ENCODE assay signal across 8 cellular contexts in genomic region chr6:31806470-31807272, GRCh38. TPM values are rescaled to one million over a fixed set of nuclear protein-coding genes. Genes with fewer than 3 reads are reported as not detected.
DNase-seq lines count a peak whose midpoint lies in the region; ATAC-seq, FAIRE-seq and TF ChIP-seq lines count a peak whose summit lies in the region.

Gene LSM2, minus strand, starts transcription at chr6:31806966. Its CDS starts 209 bp downstream, at chr6:31806757.

- no peaks in the 10 kb centered on the region for H3F3A ChIP-seq in OCI-LY1 (ENCODE audit: insufficient read depth, low read length)

- H3K9ac ChIP-seq in OCI-LY1 (ENCODE audit: low read length) (peak within 1 kb of the TSS; percentile 98), endothelial cell of umbilical vein (replicated peaks; ENCODE audit: extremely low read depth, insufficient read depth, low read length) (peak within 1 kb of the TSS; percentile 87)

- DNase-seq in D721Med (ENCODE audit: insufficient read length, low spot score) (peak; percentile 89), HuH-7 (ENCODE audit: low spot score) (peak; percentile 95), activated T-cell treated with anti-CD3 and anti-CD28 coated beads for 1 hour (ENCODE audit: low read depth) (peak; percentile 96), endothelial cell of umbilical vein (ENCODE audit: low read depth, low spot score) (peak; percentile 98)
- DNase-seq in stimulated activated CD8-positive, alpha-beta memory T cell treated with anti-CD3 and anti-CD28 coated beads, Interleukin-4, amount 100 ng/mL, for 1 hour (ENCODE audit: low read depth in 2 of 2, low spot score in 1 of 2) = peak; percentile 84 to 93

- H3K9me2 ChIP-seq in OCI-LY1 (ENCODE audit: low read depth, low read length) = no peaks in the 10 kb centered on the region

- peak within 1 kb of the TSS; percentile 93 for H3K4me3 ChIP-seq in OCI-LY1 (ENCODE audit: low read depth, low read length, poor library complexity, severe bottlenecking)
- H3K4me3 ChIP-seq in endothelial cell of umbilical vein (replicated peaks in 1 of 3; ENCODE audit: insufficient read depth in 1 of 3, low read depth in 1 of 3, low read length in 3 of 3) = peak within 1 kb of the TSS; percentile 77 to 88 (median 87)
- peak within 1 kb of the TSS; percentile 79 for H3K4me3 ChIP-seq in mononuclear cell (ENCODE audit: low read length)

- H3K79me2 ChIP-seq in OCI-LY1 (ENCODE audit: insufficient read depth, low read length) = peaks cover 9% of the 10 kb centered on the region
- H3K79me2 ChIP-seq in endothelial cell of umbilical vein (ENCODE audit: control insufficient read depth, insufficient read depth, low read length) = peaks cover 24% of the 10 kb centered on the region

- peak; percentile 82 for ATAC-seq in GM21447 (IDR thresholded peaks at IDR 0.05; ENCODE audit: unreplicated experiment)

- TF ChIP-seq POLR2A in endothelial cell of umbilical vein (IDR thresholded peaks at IDR 0.05; ENCODE audit: low read depth, low read length) = peak; percentile 94

- no peak for FAIRE-seq in D721Med (lab: Jason Lieb, UNC)
- peak; percentile 98 for FAIRE-seq in endothelial cell of umbilical vein (lab: Jason Lieb, UNC)

- H3K9me1 ChIP-seq in endothelial cell of umbilical vein (replicated peaks; ENCODE audit: control insufficient read depth, extremely low read depth, insufficient read depth, low read length) = no peaks in the 10 kb centered on the region

- peak within 1 kb of the TSS; percentile 96 for H3K4me2 ChIP-seq in OCI-LY1 (ENCODE audit: low read length)
- peak within 1 kb of the TSS; percentile 96 for H3K4me2 ChIP-seq in endothelial cell of umbilical vein (ENCODE audit: insufficient read depth, low read length)

- 0 out of 2 replicates have a peak within 1 kb of the TSS, but pooled peaks have one; percentile 45 for H2AFZ ChIP-seq in OCI-LY1 (ENCODE audit: low read length)
- peak within 1 kb of the TSS; percentile 70 for H2AFZ ChIP-seq in endothelial cell of umbilical vein (ENCODE audit: low read depth, low read length)

- no peaks in the 10 kb centered on the region for H3K9me3 ChIP-seq in OCI-LY1 (ENCODE audit: low read length)
- no peaks in the 10 kb centered on the region for H3K9me3 ChIP-seq in endothelial cell of umbilical vein (replicated peaks; ENCODE audit: control insufficient read depth, insufficient read depth, low read length)
- no peaks in the 10 kb centered on the region for H3K9me3 ChIP-seq in mononuclear cell (ENCODE audit: low read depth, low read length)

- H4K20me1 ChIP-seq in OCI-LY1 (ENCODE audit: insufficient read depth, low read length) (no peaks in the 10 kb centered on the region), endothelial cell of umbilical vein (replicated peaks; ENCODE audit: control insufficient read depth, extremely low read depth, insufficient read depth, low read length) (no peaks in the 10 kb centered on the region)

- intact Hi-C loops in endothelial cell of umbilical vein (cut with micrococcal nuclease) = loop anchor here (1.0 kb wide), 1 partner anchor 10 kb away; no protein-coding TSS in a partner anchor

- POLR2A ChIA-PET in endothelial cell of umbilical vein (lab: Charles Lee) = interaction anchor here (0.6 to 2.4 kb wide), 10 partner anchors 8 to 142 kb away, joined by 3 to 32 read pairs (median 4); partner anchors contain the start of genes GPANK1, HSPA1A, HSPA1B and HSPA1L

- BruUV-seq in endothelial cell of umbilical vein (replicated peaks; lab: Mats Ljungman, UMichigan) = TSS peak; percentile 65

- peaks cover 14% of the 10 kb centered on the region for H3K36me3 ChIP-seq in OCI-LY1 (ENCODE audit: insufficient read depth, low read length)
- peaks cover 3% of the 10 kb centered on the region in 2 experiments for H3K36me3 ChIP-seq in endothelial cell of umbilical vein (ENCODE audit: control insufficient read depth in 2 of 2, extremely low read depth in 1 of 2, insufficient read depth in 2 of 2, low read length in 2 of 2)

- H3K27me3 ChIP-seq in OCI-LY1 (ENCODE audit: insufficient read depth, low read length) (no peaks in the 10 kb centered on the region), endothelial cell of umbilical vein (ENCODE audit: control insufficient read depth in 2 of 2, insufficient read depth in 2 of 2, low read length in 2 of 2) (no peaks in the 10 kb centered on the region), mononuclear cell (ENCODE audit: insufficient read depth, low read length) (no peaks in the 10 kb centered on the region)

- no peak for TF ChIP-seq CTCF in D721Med (IDR thresholded peaks at IDR 0.05; ENCODE audit: insufficient read depth, missing control alignments)
- peak; percentile 59 for TF ChIP-seq CTCF in OCI-LY1 (IDR thresholded peaks at IDR 0.05; ENCODE audit: low read length)
- TF ChIP-seq CTCF in endothelial cell of umbilical vein (IDR thresholded peaks at IDR 0.05; ENCODE audit: extremely low read depth in 1 of 2, insufficient read depth in 1 of 2, low read depth in 1 of 2, low read length in 2 of 2) = peak in 1 of 2 donors; percentile 25

- dilution Hi-C loops in endothelial cell of umbilical vein (cut with MboI; ENCODE audit: extremely low pct_ligation_motif_present, low sequenced_read_pairs) = no loop called here

- H3K27ac ChIP-seq in OCI-LY1 (ENCODE audit: low read depth, low read length, poor library complexity, severe bottlenecking) (peak within 1 kb of the TSS; percentile 59), endothelial cell of umbilical vein (ENCODE audit: insufficient read depth, low read depth, low read length) (peak within 1 kb of the TSS; percentile 42)

- peaks cover 14% of the 10 kb centered on the region for H3K4me1 ChIP-seq in OCI-LY1 (ENCODE audit: insufficient read depth, low read length, severe bottlenecking)
- peaks cover 11% of the 10 kb centered on the region for H3K4me1 ChIP-seq in endothelial cell of umbilical vein (ENCODE audit: control insufficient read depth, extremely low read depth, insufficient read depth, low read length)
- H3K4me1 ChIP-seq in mononuclear cell (ENCODE audit: insufficient read depth, low read length) = peaks cover 24% of the 10 kb centered on the region

- CTCF ChIA-PET in endothelial cell of umbilical vein (lab: Charles Lee) = interaction anchor here (0.7 to 3.1 kb wide), 24 partner anchors 8 to 338 kb away, joined by 3 to 28 read pairs (median 4); partner anchors contain the start of genes ABHD16A, DDAH2, GPANK1 and HSPA1A

TF ChIP-seq in endothelial cell of umbilical vein, 7 proteins besides CTCF, POLR2A, EP300 and RAD21:
- TF ChIP-seq MYC (IDR thresholded peaks at IDR 0.05; ENCODE audit: low read depth, low read length) = no peak
- peak; percentile 94 for TF ChIP-seq POLR2AphosphoS5 (IDR thresholded peaks at IDR 0.05; ENCODE audit: insufficient read depth, low read depth, low read length)

RNA-seq across cellular contexts. Expression of gene LSM2, which starts in this region (rescaled TPM):
- total RNA-seq in endothelial cell of umbilical vein = 78.1 and 78.6 TPM in 2 replicates
- polyA plus RNA-seq in endothelial cell of umbilical vein = 86.0 and 95.5 TPM in 2 replicates
- polyA plus RNA-seq in endothelial cell of umbilical vein (2011; cell fraction: cytosol; rRNA removed) = 92.9 and 111 TPM in 2 replicates
- polyA plus RNA-seq in endothelial cell of umbilical vein (2011; cell fraction: nucleus; rRNA removed) = 26.0 and 27.1 TPM in 2 replicates
- polyA plus RNA-seq in endothelial cell of umbilical vein (2012) = 71.2 and 88.1 TPM in 2 replicates
- 51.1 and 55.1 TPM in 2 replicates for polyA minus RNA-seq in endothelial cell of umbilical vein
- polyA minus RNA-seq in endothelial cell of umbilical vein (2011; cell fraction: cytosol; rRNA and poly(A)+ RNA removed) = 42.9 TPM
- polyA minus RNA-seq in endothelial cell of umbilical vein (2011; cell fraction: nucleus; rRNA and poly(A)+ RNA removed) = 6.0 and 7.9 TPM in 2 replicates
- total RNA-seq in mononuclear cell = 15.4 TPM

Comparison
In these comparisons a context has a peak if more than half of its experiments do, and no peak if none do; other contexts are left out.
1. Peak in every context shown above with its lines: DNase-seq, ATAC-seq, H3K4me3 ChIP-seq and H3K27ac ChIP-seq.